Comparison of ENCODE assay signal across 8 cellular contexts in the genomic region with DNA sequence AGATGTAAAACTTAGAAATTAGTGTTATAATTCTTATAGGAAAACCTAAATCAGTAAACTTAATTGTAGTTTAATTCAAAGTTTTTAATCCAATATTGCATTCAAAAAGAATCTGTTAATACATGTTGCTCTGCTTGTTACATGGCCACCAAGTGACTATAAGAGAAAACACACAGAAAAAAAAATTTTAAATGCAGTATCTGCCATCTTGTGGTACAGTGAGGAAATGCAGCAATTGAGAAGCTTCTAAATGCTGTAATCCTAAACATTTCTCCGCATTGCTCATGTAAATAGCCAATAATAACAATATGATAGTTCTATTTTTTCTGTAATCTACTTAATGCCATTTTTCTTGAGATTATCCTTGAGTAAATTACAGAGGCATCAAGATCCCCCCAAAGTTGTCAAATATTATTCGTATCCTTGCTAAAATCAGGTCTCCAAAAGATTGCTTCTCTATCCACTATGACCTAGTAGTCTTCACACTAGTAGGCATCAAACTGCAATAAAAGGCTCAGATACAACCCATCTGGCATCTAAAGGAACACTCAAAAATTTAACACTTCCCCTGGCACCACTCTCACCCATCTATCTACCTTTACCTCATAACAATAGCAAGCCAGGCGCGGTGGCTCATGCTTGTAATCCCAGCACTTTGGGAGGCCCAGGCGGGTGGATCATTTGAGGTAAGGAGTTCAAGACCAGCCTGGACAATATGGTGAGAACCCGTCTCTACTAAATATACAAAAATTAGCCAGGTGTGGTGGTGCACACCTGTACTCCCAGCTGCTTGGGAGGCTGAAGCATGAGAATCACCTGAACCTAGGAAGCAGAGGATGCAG. TPM values are rescaled to one million over a fixed set of nuclear protein-coding genes. Genes with fewer than 3 reads are reported as not detected.
DNase-seq lines count a peak whose midpoint lies in the region; ATAC-seq and TF ChIP-seq lines count a peak whose summit lies in the region.

No MANE protein-coding gene starts in this region.

- no peak overlapping the region for H3K4me2 ChIP-seq in fibroblast of lung (ENCODE audit: extremely low read depth, insufficient read depth, low read length)

- no peak overlapping the region for H3K4me3 ChIP-seq in fibroblast of lung (replicated peaks in 1 of 4; ENCODE audit: control extremely low read depth in 1 of 4, insufficient read depth in 1 of 4, low read depth in 3 of 4, low read length in 4 of 4)
- no peak overlapping the region for H3K4me3 ChIP-seq in neutrophil (ENCODE audit: low read depth in 1 of 2, low read length in 1 of 2)

- H3K27ac ChIP-seq in fibroblast of lung (ENCODE audit: insufficient read depth, low read length) (no peak overlapping the region), neutrophil (no peak overlapping the region)

- DNase-seq in AG20443 (ENCODE audit: low spot score) (peak; percentile 59), NCI-H1092 treated with DMSO at 0.1 percent for 48 hours (lab: John Stamatoyannopoulos, UW) (peak; percentile 17), fibroblast of lung (ENCODE audit: low read depth in 2 of 2) (peak; percentile 55 to 76)
- no peak for DNase-seq in activated T-cell treated with anti-CD3 and anti-CD28 coated beads, Interleukin-2, amount 50 U/mL, for 1 hour

- TF ChIP-seq CTCF in fibroblast of lung (conservative IDR thresholded peaks at IDR 0.05 in 1 of 2, IDR thresholded peaks at IDR 0.05 in 1 of 2; ENCODE audit: low read depth in 1 of 2, low read length in 2 of 2): peak; percentile 65 to 80
- TF ChIP-seq CTCF in neutrophil (IDR thresholded peaks at IDR 0.05): peak; percentile 37

- H3K4me1 ChIP-seq in fibroblast of lung (ENCODE audit: control insufficient read depth, extremely low read depth, insufficient read depth, low read length) (no peaks in the 10 kb centered on the region), neutrophil (ENCODE audit: control insufficient read depth in 1 of 2, insufficient read depth in 1 of 2, low read depth in 1 of 2, low read length in 1 of 2) (no peaks in the 10 kb centered on the region)

- H3K9me3 ChIP-seq in fibroblast of lung (ENCODE audit: control insufficient read depth, insufficient read depth, low read depth, low read length) (no peaks in the 10 kb centered on the region), neutrophil (no peaks in the 10 kb centered on the region)

- no peaks in the 10 kb centered on the region for H3K79me2 ChIP-seq in fibroblast of lung (ENCODE audit: control insufficient read depth, insufficient read depth, low read length)

- no peaks in the 10 kb centered on the region for H3K36me3 ChIP-seq in fibroblast of lung (ENCODE audit: control insufficient read depth, insufficient read depth, low read length)
- H3K36me3 ChIP-seq in neutrophil: peaks cover 27% of the 10 kb centered on the region

- no peak overlapping the region for H2AFZ ChIP-seq in fibroblast of lung (ENCODE audit: low read length)

- ATAC-seq in GM18508 (IDR thresholded peaks at IDR 0.05; ENCODE audit: insufficient read depth, unreplicated experiment) (peak; percentile 97), HG02870 (IDR thresholded peaks at IDR 0.05; ENCODE audit: unreplicated experiment) (peak; percentile 90), SK-N-SH treated with all-trans-retinoic acid at 6 μM for 48 hours (peak; percentile 90)

- no peak overlapping the region for H3K9ac ChIP-seq in fibroblast of lung (ENCODE audit: insufficient read depth, low read length)

- H4K20me1 ChIP-seq in fibroblast of lung (ENCODE audit: control insufficient read depth, extremely low read depth, insufficient read depth, low read length): no peaks in the 10 kb centered on the region

- no peaks in the 10 kb centered on the region for H3K27me3 ChIP-seq in fibroblast of lung (ENCODE audit: control insufficient read depth, insufficient read depth, low read length)
- H3K27me3 ChIP-seq in neutrophil: no peaks in the 10 kb centered on the region

TF ChIP-seq in SK-N-SH treated with all-trans-retinoic acid at 6 μM for 48 hours, 23 proteins besides CTCF, POLR2A, EP300 and RAD21:
- TF ChIP-seq ZC3H10 (CRISPR knock-in tag; IDR thresholded peaks at IDR 0.05) (no peak), ZFP30 (CRISPR knock-in tag; IDR thresholded peaks at IDR 0.05) (no peak), CSDC2 (CRISPR knock-in tag; IDR thresholded peaks at IDR 0.05) (no peak), ZFP3 (CRISPR knock-in tag; IDR thresholded peaks at IDR 0.05) (no peak), ESRRG (CRISPR knock-in tag; IDR thresholded peaks at IDR 0.05) (no peak), ZNF70 (CRISPR knock-in tag; IDR thresholded peaks at IDR 0.05) (no peak), SNAI2 (CRISPR knock-in tag; IDR thresholded peaks at IDR 0.05) (no peak), PPARA (CRISPR knock-in tag; IDR thresholded peaks at IDR 0.05; ENCODE audit: borderline replicate concordance) (no peak), CSRNP3 (CRISPR knock-in tag; IDR thresholded peaks at IDR 0.05) (no peak), OSR1 (CRISPR knock-in tag; IDR thresholded peaks at IDR 0.05) (no peak), TOX (CRISPR knock-in tag; IDR thresholded peaks at IDR 0.05; ENCODE audit: borderline replicate concordance) (no peak), POU6F1 (CRISPR knock-in tag; IDR thresholded peaks at IDR 0.05; ENCODE audit: borderline replicate concordance, low read depth) (no peak)
- TF ChIP-seq, protein P1, sequence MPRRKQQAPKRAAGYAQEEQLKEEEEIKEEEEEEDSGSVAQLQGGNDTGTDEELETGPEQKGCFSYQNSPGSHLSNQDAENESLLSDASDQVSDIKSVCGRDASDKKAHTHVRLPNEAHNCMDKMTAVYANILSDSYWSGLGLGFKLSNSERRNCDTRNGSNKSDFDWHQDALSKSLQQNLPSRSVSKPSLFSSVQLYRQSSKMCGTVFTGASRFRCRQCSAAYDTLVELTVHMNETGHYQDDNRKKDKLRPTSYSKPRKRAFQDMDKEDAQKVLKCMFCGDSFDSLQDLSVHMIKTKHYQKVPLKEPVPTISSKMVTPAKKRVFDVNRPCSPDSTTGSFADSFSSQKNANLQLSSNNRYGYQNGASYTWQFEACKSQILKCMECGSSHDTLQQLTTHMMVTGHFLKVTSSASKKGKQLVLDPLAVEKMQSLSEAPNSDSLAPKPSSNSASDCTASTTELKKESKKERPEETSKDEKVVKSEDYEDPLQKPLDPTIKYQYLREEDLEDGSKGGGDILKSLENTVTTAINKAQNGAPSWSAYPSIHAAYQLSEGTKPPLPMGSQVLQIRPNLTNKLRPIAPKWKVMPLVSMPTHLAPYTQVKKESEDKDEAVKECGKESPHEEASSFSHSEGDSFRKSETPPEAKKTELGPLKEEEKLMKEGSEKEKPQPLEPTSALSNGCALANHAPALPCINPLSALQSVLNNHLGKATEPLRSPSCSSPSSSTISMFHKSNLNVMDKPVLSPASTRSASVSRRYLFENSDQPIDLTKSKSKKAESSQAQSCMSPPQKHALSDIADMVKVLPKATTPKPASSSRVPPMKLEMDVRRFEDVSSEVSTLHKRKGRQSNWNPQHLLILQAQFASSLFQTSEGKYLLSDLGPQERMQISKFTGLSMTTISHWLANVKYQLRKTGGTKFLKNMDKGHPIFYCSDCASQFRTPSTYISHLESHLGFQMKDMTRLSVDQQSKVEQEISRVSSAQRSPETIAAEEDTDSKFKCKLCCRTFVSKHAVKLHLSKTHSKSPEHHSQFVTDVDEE (CRISPR knock-in tag; IDR thresholded peaks at IDR 0.05): no peak

RNA-seq across cellular contexts. Expression of gene HDAC2, which starts 34.6 kb away (rescaled TPM):
- total RNA-seq in fibroblast of lung: 50.3 and 64.9 TPM in 2 replicates
- 155 TPM in 2 replicates for polyA plus RNA-seq in fibroblast of lung
- 111 and 133 TPM in 2 replicates for polyA plus RNA-seq in fibroblast of lung (2012)
- 10.5 and 30.0 TPM in 2 replicates for polyA minus RNA-seq in fibroblast of lung (ENCODE audit: low replicate concordance)
